10 cellular contexts compared by ENCODE assay signal in the genomic region with DNA sequence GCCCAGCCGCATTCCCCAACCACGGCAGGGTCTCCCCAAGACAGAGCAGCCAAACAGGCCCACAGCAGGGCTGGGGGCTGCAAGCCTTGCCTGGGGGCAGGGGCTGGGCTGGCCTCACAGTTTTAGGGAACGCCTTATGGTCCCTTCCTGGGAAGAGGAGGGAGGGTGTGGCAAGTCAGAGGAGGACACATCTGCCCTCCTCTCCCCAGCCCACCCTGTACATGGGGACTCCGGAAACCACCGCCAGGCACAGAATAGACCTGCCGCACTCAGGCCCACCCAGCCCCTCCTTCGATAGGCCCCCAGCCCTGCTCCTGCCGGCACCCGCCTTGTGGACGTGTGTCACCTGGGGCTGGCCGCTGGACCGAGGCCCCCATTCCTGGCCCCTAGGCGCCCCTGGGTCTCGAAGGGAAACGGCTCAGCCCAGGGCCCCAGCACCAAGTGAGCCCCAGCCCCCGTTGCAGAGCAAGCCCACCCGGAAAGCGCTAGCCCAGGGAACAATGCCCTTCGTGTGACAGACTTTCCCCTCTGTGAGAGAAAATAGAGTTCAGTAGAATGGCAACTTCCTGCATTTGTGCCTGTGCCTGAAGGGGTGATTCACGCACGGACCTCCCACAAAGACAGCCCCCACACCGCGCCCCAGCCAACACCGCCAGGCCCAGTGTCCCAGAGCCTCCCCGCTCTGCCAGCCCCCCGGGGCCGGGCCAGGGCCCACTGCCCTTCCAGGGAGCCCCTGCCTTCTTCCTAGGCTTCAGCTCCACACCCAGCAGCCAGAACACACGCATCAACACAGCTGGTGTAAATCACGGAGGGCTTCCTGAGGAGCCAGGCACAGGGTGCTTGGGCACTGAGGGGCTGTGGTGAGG. TPM values are rescaled to one million over a fixed set of nuclear protein-coding genes. Genes with fewer than 3 reads are reported as not detected.
DNase-seq lines count a peak whose midpoint lies in the region; ATAC-seq and TF ChIP-seq lines count a peak whose summit lies in the region.
"Had no signal": no experiment of that assay in that cellular context is flagged by ENCODE, and none has a peak within 500 bp of the region (broad histone marks: within the 10 kb centered on the region; RNA-seq: fewer than 3 reads in every experiment).

No MANE protein-coding gene starts in this region.

- TF ChIP-seq POLR2A in spleen (IDR thresholded peaks at IDR 0.05), result no peak

- H3K27ac ChIP-seq in foreskin keratinocyte (no peak overlapping the region), spleen (peak overlapping the region in 4 of 8 donors; percentile 15 to 57 (median 32))

- H3K9me3 ChIP-seq in spleen, result peaks cover 0 to 7% (median 5%) of the 10 kb centered on the region in 8 donors

- intact Hi-C loops in spleen (cut with DNase I; ENCODE audit: low total_unique reads), result no loop called here

- peak overlapping the region in 1 of 8 donors; percentile 25 for H3K4me3 ChIP-seq in spleen

- ATAC-seq in foreskin keratinocyte, result peak; percentile 12
- ATAC-seq in HG02610 (IDR thresholded peaks at IDR 0.05; ENCODE audit: unreplicated experiment), result no peak

- DNase-seq in activated T-cell treated with anti-CD3 and anti-CD28 coated beads for 4 hours (peak; percentile 23), foreskin keratinocyte (no peak), GM19240 (ENCODE audit: insufficient read length, low spot score) (no peak), spleen (no peak)
- no peak for DNase-seq in activated T-cell treated with anti-CD3 and anti-CD28 coated beads, Interleukin-2, amount 50 U/mL, for 48 hours
- DNase-seq in activated CD4-positive, alpha-beta T cell treated with anti-CD3 and anti-CD28 coated beads, Interleukin-2, amount 50 U/mL, for 4 hours, result peak; percentile 29 to 36
- peak; percentile 24 for DNase-seq in stimulated activated naive CD4-positive, alpha-beta T cell treated with Interleukin-2 at 50 U/mL for 16 hours (lab: John Stamatoyannopoulos, UW)
- DNase-seq: HFFc6, NCI-H226 had no signal

- TF ChIP-seq CTCF in foreskin keratinocyte (conservative IDR thresholded peaks at IDR 0.05) (no peak), spleen (IDR thresholded peaks at IDR 0.05 in 8 of 11, conservative IDR thresholded peaks at IDR 0.05 in 3 of 11) (no peak)

- H3K36me3 ChIP-seq in spleen, result no peaks in the 10 kb centered on the region

- H3K4me1 ChIP-seq in foreskin keratinocyte (no peaks in the 10 kb centered on the region), spleen (peaks cover 22 to 55% (median 46%) of the 10 kb centered on the region in 6 donors)

- WGBS in spleen, 5 donors, result 7 to 29% (median 11%) methylated on average over 4 to 29 of the region's 29 CpGs

- H3K27me3 ChIP-seq in foreskin keratinocyte, result peaks cover 45% of the 10 kb centered on the region
- H3K27me3 ChIP-seq in spleen (replicated peaks in 1 of 7), result peaks cover 0 to 72% (median 30%) of the 10 kb centered on the region in 7 donors

RNA-seq across cellular contexts. Expression of a gene that starts 12.0 kb away (rescaled TPM):
- total RNA-seq in foreskin keratinocyte (30.3 and 31.8 TPM in 2 replicates), spleen (10 to 100 TPM; 10.1 to 31.1 (median 25.3) TPM)
- polyA plus RNA-seq in foreskin keratinocyte (43.7 and 44.3 TPM in 2 replicates), spleen (10 to 100 TPM; 17.7 to 25.4 (median 17.7) TPM)

RNA-seq across cellular contexts. Expression of a gene that starts 24.5 kb away (rescaled TPM):
- total RNA-seq in foreskin keratinocyte, result 27.4 and 45.2 TPM in 2 replicates
- polyA plus RNA-seq in foreskin keratinocyte, result 23.0 and 30.8 TPM in 2 replicates
- 10 to 100 TPM in 1 of 7 donors, 1 to 10 TPM in 6; 3.0 to 10.8 (median 6.0) TPM for total RNA-seq in spleen
- polyA plus RNA-seq in spleen, result 10 to 100 TPM in 1 of 3 donors, 1 to 10 TPM in 2; 6.1 to 14.3 (median 6.6) TPM

RNA-seq across cellular contexts. Expression of a gene that starts 55.2 kb away (rescaled TPM):
- total RNA-seq in foreskin keratinocyte, result 51.3 and 56.3 TPM in 2 replicates
- 62.0 and 64.0 TPM in 2 replicates for polyA plus RNA-seq in foreskin keratinocyte
- total RNA-seq in spleen, result 10 to 100 TPM; 19.1 to 31.4 (median 23.6) TPM
- polyA plus RNA-seq in spleen, result 10 to 100 TPM; 28.2 to 30.2 (median 29.0) TPM

Comparison
In these comparisons a context has a peak if more than half of its experiments do, and no peak if none do; other contexts are left out.
1. DNase-seq: peak in activated T-cell treated with anti-CD3 and anti-CD28 coated beads for 4 hours (single experiment), activated CD4-positive, alpha-beta T cell treated with anti-CD3 and anti-CD28 coated beads, Interleukin-2, amount 50 U/mL, for 4 hours (2 of 2) and stimulated activated naive CD4-positive, alpha-beta T cell treated with Interleukin-2 at 50 U/mL for 16 hours (single experiment); none in activated T-cell treated with anti-CD3 and anti-CD28 coated beads, Interleukin-2, amount 50 U/mL, for 48 hours (0 of 2), foreskin keratinocyte (0 of 2), GM19240 (single experiment) and spleen (single experiment).